8 cellular contexts compared by ENCODE assay signal in the genomic region with DNA sequence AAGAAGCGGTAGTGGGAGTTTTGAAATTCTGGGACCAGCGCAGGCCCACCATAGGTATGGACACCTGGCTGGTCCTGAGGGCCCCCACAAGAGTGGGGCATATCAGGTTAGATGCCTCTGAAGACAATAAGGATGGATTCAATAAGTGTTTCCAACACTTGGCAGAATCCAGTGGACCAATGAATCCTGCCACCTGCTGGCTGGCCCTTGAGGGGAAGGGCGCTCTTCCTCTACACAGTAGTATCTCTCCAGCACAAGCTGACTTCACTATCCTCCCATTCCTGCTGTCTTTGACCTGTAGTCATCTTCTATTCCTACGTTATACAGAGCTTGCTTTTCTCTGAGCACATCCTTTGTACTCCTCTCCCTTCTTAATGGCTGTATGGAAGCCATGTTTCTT.
DNase-seq lines count a peak whose midpoint lies in the region; ATAC-seq and TF ChIP-seq lines count a peak whose summit lies in the region.

No MANE protein-coding gene starts in this region.

- no peaks in the 10 kb centered on the region for H4K20me1 ChIP-seq in neural progenitor cell (ENCODE audit: low read depth)

- peak; percentile 34 for DNase-seq in EH (ENCODE audit: low read depth)
- peak; percentile 10 for DNase-seq in MG63
- no peak for DNase-seq in epithelial cell of proximal tubule (ENCODE audit: low read depth)
- peak; percentile 42 for DNase-seq in neural progenitor cell (ENCODE audit: low spot score)
- no peak for DNase-seq in MV-4-11 (lab: John Stamatoyannopoulos, UW)
- DNase-seq in activated T-helper 2 cell treated with anti-CD3 and anti-CD28 coated beads, Interferon-gamma antibody, Interleukin-2, Interleukin-4, amounts not matched to agents 10 μg/mL and 5 μg/mL and 100 μg/mL, durations not matched to agents 14 hours and 24 hours and 36 hours (ENCODE audit: low spot score): no peak
- no peak for DNase-seq in occipital lobe (lab: John Stamatoyannopoulos, UW)

- peaks cover 5% of the 10 kb centered on the region for H3F3A ChIP-seq in neural progenitor cell (ENCODE audit: low read depth)

- H3K79me2 ChIP-seq in neural progenitor cell (ENCODE audit: low read depth): no peaks in the 10 kb centered on the region

- peaks cover 2% of the 10 kb centered on the region for H3K9me3 Mint-ChIP-seq in neural progenitor cell
- peaks cover 3% of the 10 kb centered on the region for H3K9me3 Mint-ChIP-seq in activated T-helper 2 cell treated with anti-CD3 and anti-CD28 coated beads, Interferon-gamma antibody, Interleukin-2, Interleukin-4, amounts not matched to agents 10 μg/mL and 5 μg/mL and 100 μg/mL, durations not matched to agents 14 hours and 24 hours and 36 hours

- H3K4me2 ChIP-seq in neural progenitor cell: no peak overlapping the region

- H3K27ac Mint-ChIP-seq in neural progenitor cell: no peak overlapping the region
- H3K27ac Mint-ChIP-seq in activated T-helper 2 cell treated with anti-CD3 and anti-CD28 coated beads, Interferon-gamma antibody, Interleukin-2, Interleukin-4, amounts not matched to agents 10 μg/mL and 5 μg/mL and 100 μg/mL, durations not matched to agents 14 hours and 24 hours and 36 hours: no peak overlapping the region

- H2AFZ ChIP-seq in neural progenitor cell (replicated peaks): no peak overlapping the region

- H3K4me1 Mint-ChIP-seq in neural progenitor cell: no peaks in the 10 kb centered on the region
- no peaks in the 10 kb centered on the region for H3K4me1 Mint-ChIP-seq in activated T-helper 2 cell treated with anti-CD3 and anti-CD28 coated beads, Interferon-gamma antibody, Interleukin-2, Interleukin-4, amounts not matched to agents 10 μg/mL and 5 μg/mL and 100 μg/mL, durations not matched to agents 14 hours and 24 hours and 36 hours (ENCODE audit: low read depth)

- H3K4me3 Mint-ChIP-seq in neural progenitor cell: no peak overlapping the region
- no peak overlapping the region for H3K4me3 Mint-ChIP-seq in activated T-helper 2 cell treated with anti-CD3 and anti-CD28 coated beads, Interferon-gamma antibody, Interleukin-2, Interleukin-4, amounts not matched to agents 10 μg/mL and 5 μg/mL and 100 μg/mL, durations not matched to agents 14 hours and 24 hours and 36 hours (ENCODE audit: low read depth)

- no peak overlapping the region for H3K27ac ChIP-seq in neural progenitor cell

- H3K27me3 ChIP-seq in MG63 (peaks cover 3% of the 10 kb centered on the region; the same call in 1 of the 2 replicates), neural progenitor cell (no peaks in the 10 kb centered on the region)

- intact Hi-C loops in activated T-helper 2 cell treated with anti-CD3 and anti-CD28 coated beads, Interferon-gamma antibody, Interleukin-2, Interleukin-4, amounts not matched to agents 10 μg/mL and 5 μg/mL and 100 μg/mL, durations not matched to agents 14 hours and 24 hours and 36 hours (cut with micrococcal nuclease): no loop called here

- ATAC-seq in GM19463 (IDR thresholded peaks at IDR 0.05; ENCODE audit: unreplicated experiment): no peak

- H3K9me3 ChIP-seq in MG63 (no peaks in the 10 kb centered on the region), neural progenitor cell (ENCODE audit: low read depth) (no peaks in the 10 kb centered on the region)

- peaks cover 5% of the 10 kb centered on the region for H3K27me3 Mint-ChIP-seq in neural progenitor cell (ENCODE audit: insufficient read depth, low read depth)
- no peaks in the 10 kb centered on the region for H3K27me3 Mint-ChIP-seq in activated T-helper 2 cell treated with anti-CD3 and anti-CD28 coated beads, Interferon-gamma antibody, Interleukin-2, Interleukin-4, amounts not matched to agents 10 μg/mL and 5 μg/mL and 100 μg/mL, durations not matched to agents 14 hours and 24 hours and 36 hours (ENCODE audit: low read depth)

- no peak overlapping the region for H3K9ac ChIP-seq in neural progenitor cell

- H3K4me1 ChIP-seq in neural progenitor cell: no peaks in the 10 kb centered on the region

- no peaks in the 10 kb centered on the region for H3K36me3 Mint-ChIP-seq in neural progenitor cell
- no peaks in the 10 kb centered on the region for H3K36me3 Mint-ChIP-seq in activated T-helper 2 cell treated with anti-CD3 and anti-CD28 coated beads, Interferon-gamma antibody, Interleukin-2, Interleukin-4, amounts not matched to agents 10 μg/mL and 5 μg/mL and 100 μg/mL, durations not matched to agents 14 hours and 24 hours and 36 hours (ENCODE audit: low read depth)

- TF ChIP-seq CTCF in epithelial cell of proximal tubule (conservative IDR thresholded peaks at IDR 0.05; ENCODE audit: low read depth, low read length): peak; percentile 25
- TF ChIP-seq CTCF in neural progenitor cell (IDR thresholded peaks at IDR 0.05): peak; percentile 57

- H3K4me3 ChIP-seq in MG63 (no peak overlapping the region), epithelial cell of proximal tubule (ENCODE audit: low read depth, low read length) (no peak overlapping the region), neural progenitor cell (no peak overlapping the region)

- H3K36me3 ChIP-seq in MG63: no peaks in the 10 kb centered on the region
- no peaks in the 10 kb centered on the region for H3K36me3 ChIP-seq in neural progenitor cell

Comparison
In these comparisons a context has a peak if more than half of its experiments do, and no peak if none do; other contexts are left out.
1. DNase-seq: peak in EH (single experiment), MG63 (single experiment) and neural progenitor cell (single experiment); none in epithelial cell of proximal tubule (single experiment), MV-4-11 (single experiment), activated T-helper 2 cell treated with anti-CD3 and anti-CD28 coated beads, Interferon-gamma antibody, Interleukin-2, Interleukin-4, amounts not matched to agents 10 μg/mL and 5 μg/mL and 100 μg/mL, durations not matched to agents 14 hours and 24 hours and 36 hours (single experiment) and occipital lobe (single experiment).